18 cellular contexts compared by ENCODE assay signal in the genomic region with DNA sequence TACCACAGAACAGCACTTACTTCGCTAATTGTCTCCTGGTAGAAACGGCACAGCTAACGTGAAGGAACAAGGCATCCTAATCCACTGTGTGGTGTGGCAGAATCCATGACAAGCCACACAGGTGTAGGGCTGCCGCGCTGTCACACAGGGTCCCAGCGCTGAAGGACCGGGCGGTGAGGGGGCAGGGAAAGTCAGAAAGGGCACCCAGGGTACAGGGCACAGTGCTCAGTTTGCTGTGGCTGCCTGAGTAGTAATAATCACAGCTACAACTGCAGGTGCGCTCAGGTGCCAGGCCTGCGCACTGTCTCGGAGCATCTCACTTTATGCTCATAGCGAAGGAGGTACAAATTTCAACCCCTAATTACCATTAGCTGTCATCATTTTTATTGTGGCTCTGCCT. TPM values are rescaled to one million over a fixed set of nuclear protein-coding genes. Genes with fewer than 3 reads are reported as not detected.
DNase-seq lines count a peak whose midpoint lies in the region; ATAC-seq, FAIRE-seq and TF ChIP-seq lines count a peak whose summit lies in the region.
"Had no signal": no experiment of that assay in that cellular context is flagged by ENCODE, and none has a peak within 500 bp of the region (broad histone marks: within the 10 kb centered on the region; RNA-seq: fewer than 3 reads in every experiment).

No MANE protein-coding gene starts in this region.

- CTCF ChIA-PET in activated naive CD4-positive, alpha-beta T cell treated with anti-CD3 and anti-CD28 coated beads, Interleukin-2, amount 10 ng/mL, durations not matched to agents 7 days and 5 days (lab: Charles Lee), result interaction anchor here (1.3 to 1.7 kb wide), 2 partner anchors 8 to 14 kb away, joined by 5 read pairs; no protein-coding TSS in a partner anchor

- in situ Hi-C loops in gastrocnemius medialis (cut with MboI; ENCODE audit: low sequenced_read_pairs in 4 of 4), result no loop called here

- DNase-seq in activated naive CD4-positive, alpha-beta T cell treated with anti-CD3 and anti-CD28 coated beads, Interleukin-2, amount 10 ng/mL, durations not matched to agents 7 days and 5 days, result no peak
- DNase-seq in activated naive CD4-positive, alpha-beta T cell (lab: John Stamatoyannopoulos, UW), result no peak
- DNase-seq in activated naive CD8-positive, alpha-beta T cell treated with anti-CD3 and anti-CD28 coated beads for 36 hours, result no peak
- DNase-seq in stimulated activated effector memory CD8-positive, alpha-beta T cell treated with anti-CD3 and anti-CD28 coated beads, Interleukin-12 subunit alpha, Interleukin-12 subunit beta, amount 100 ng/mL, for 72 hours (ENCODE audit: low spot score in 2 of 2), result no peak
- DNase-seq in small intestine (no peak), NCI-H748 treated with DMSO at 0.1 percent for 48 hours (lab: John Stamatoyannopoulos, UW) (no peak), gastrocnemius medialis (no peak)
- DNase-seq: dermis blood vessel endothelial cell, GDM1, GOT3, left lung, NCI-H1105, NCI-H2171 treated with DMSO at 0.1 percent for 48 hours, NCI-H82 had no signal

- peaks cover 23% of the 10 kb centered on the region; the same call in 1 of the 2 replicates for H3F3A ChIP-seq in Loucy (ENCODE audit: low read depth)

- peak overlapping the region; percentile 96 for H3K27ac Mint-ChIP-seq in activated naive CD4-positive, alpha-beta T cell treated with anti-CD3 and anti-CD28 coated beads, Interleukin-2, amount 10 ng/mL, durations not matched to agents 7 days and 5 days
- peak overlapping the region; percentile 97 for H3K27ac Mint-ChIP-seq in activated naive CD8-positive, alpha-beta T cell treated with anti-CD3 and anti-CD28 coated beads for 36 hours
- H3K27ac Mint-ChIP-seq in stimulated activated effector memory CD8-positive, alpha-beta T cell treated with anti-CD3 and anti-CD28 coated beads, Interleukin-12 subunit alpha, Interleukin-12 subunit beta, amount 100 ng/mL, for 72 hours, result peak overlapping the region; percentile 96

- no peak overlapping the region for H2AFZ ChIP-seq in Loucy (ENCODE audit: low read length)

- no peaks in the 10 kb centered on the region for H3K27me3 Mint-ChIP-seq in activated naive CD4-positive, alpha-beta T cell treated with anti-CD3 and anti-CD28 coated beads, Interleukin-2, amount 10 ng/mL, durations not matched to agents 7 days and 5 days
- H3K27me3 Mint-ChIP-seq in activated naive CD8-positive, alpha-beta T cell treated with anti-CD3 and anti-CD28 coated beads for 36 hours, result no peaks in the 10 kb centered on the region

- H3K4me3 ChIP-seq in Loucy (ENCODE audit: low read length, poor library complexity, severe bottlenecking) (no peak overlapping the region), small intestine (ENCODE audit: low read depth in 1 of 2, low read length in 2 of 2) (no peak overlapping the region), gastrocnemius medialis (no peak overlapping the region)
- H3K4me3 ChIP-seq: breast epithelium, left lung had no signal

- H3K4me2 ChIP-seq in Loucy (ENCODE audit: low read depth, low read length, poor library complexity, severe bottlenecking), result peak overlapping the region; percentile 78
- H3K4me2 ChIP-seq: KMS-11 had no signal

- H3K4me1 Mint-ChIP-seq in activated naive CD4-positive, alpha-beta T cell treated with anti-CD3 and anti-CD28 coated beads, Interleukin-2, amount 10 ng/mL, durations not matched to agents 7 days and 5 days, result peaks cover 89% of the 10 kb centered on the region
- peaks cover 85% of the 10 kb centered on the region for H3K4me1 Mint-ChIP-seq in activated naive CD8-positive, alpha-beta T cell treated with anti-CD3 and anti-CD28 coated beads for 36 hours
- peaks cover 82% of the 10 kb centered on the region for H3K4me1 Mint-ChIP-seq in stimulated activated effector memory CD8-positive, alpha-beta T cell treated with anti-CD3 and anti-CD28 coated beads, Interleukin-12 subunit alpha, Interleukin-12 subunit beta, amount 100 ng/mL, for 72 hours

- peaks cover 35% of the 10 kb centered on the region for H3K36me3 Mint-ChIP-seq in activated naive CD4-positive, alpha-beta T cell treated with anti-CD3 and anti-CD28 coated beads, Interleukin-2, amount 10 ng/mL, durations not matched to agents 7 days and 5 days
- H3K36me3 Mint-ChIP-seq in activated naive CD8-positive, alpha-beta T cell treated with anti-CD3 and anti-CD28 coated beads for 36 hours, result peaks cover 12% of the 10 kb centered on the region
- H3K36me3 Mint-ChIP-seq in stimulated activated effector memory CD8-positive, alpha-beta T cell treated with anti-CD3 and anti-CD28 coated beads, Interleukin-12 subunit alpha, Interleukin-12 subunit beta, amount 100 ng/mL, for 72 hours, result peaks cover 26% of the 10 kb centered on the region

- intact Hi-C loops in gastrocnemius medialis (cut with DNase I; ENCODE audit: low total_unique reads), result no loop called here

- 92 to 94% (median 94%) methylated on average over 12 of the region's 12 CpGs for WGBS in small intestine, 3 donors

- H4K20me1 ChIP-seq in Loucy (ENCODE audit: insufficient read depth, low read length, poor library complexity, severe bottlenecking), result no peaks in the 10 kb centered on the region

- H3K79me2 ChIP-seq in Loucy (ENCODE audit: insufficient read depth, low read length), result peaks cover 6% of the 10 kb centered on the region; the same call in 1 of the 2 replicates

- H3K4me1 ChIP-seq in Loucy (ENCODE audit: insufficient read depth, low read length, poor library complexity, severe bottlenecking) (peaks cover 79% of the 10 kb centered on the region), small intestine (ENCODE audit: control insufficient read depth in 2 of 2, insufficient read depth in 1 of 2, low read depth in 1 of 2, low read length in 1 of 2) (no peaks in the 10 kb centered on the region), gastrocnemius medialis (peaks cover 11 to 27% of the 10 kb centered on the region in 2 donors)
- H3K4me1 ChIP-seq: breast epithelium had no signal

- H3K36me3 ChIP-seq in Loucy (ENCODE audit: insufficient read depth, low read length) (no peaks in the 10 kb centered on the region), small intestine (ENCODE audit: control insufficient read depth in 2 of 2, insufficient read depth in 2 of 2, low read length in 2 of 2) (no peaks in the 10 kb centered on the region), gastrocnemius medialis (no peaks in the 10 kb centered on the region)
- H3K36me3 ChIP-seq: breast epithelium, left lung had no signal

- peak overlapping the region; percentile 86 for H3K4me3 Mint-ChIP-seq in activated naive CD4-positive, alpha-beta T cell treated with anti-CD3 and anti-CD28 coated beads, Interleukin-2, amount 10 ng/mL, durations not matched to agents 7 days and 5 days
- peak overlapping the region; percentile 82 for H3K4me3 Mint-ChIP-seq in activated naive CD8-positive, alpha-beta T cell treated with anti-CD3 and anti-CD28 coated beads for 36 hours
- H3K4me3 Mint-ChIP-seq in stimulated activated effector memory CD8-positive, alpha-beta T cell treated with anti-CD3 and anti-CD28 coated beads, Interleukin-12 subunit alpha, Interleukin-12 subunit beta, amount 100 ng/mL, for 72 hours, result peak overlapping the region; percentile 76

- TF ChIP-seq CTCF in Loucy (conservative IDR thresholded peaks at IDR 0.05; ENCODE audit: low read length) (no peak), gastrocnemius medialis (IDR thresholded peaks at IDR 0.05 in 4 of 5, conservative IDR thresholded peaks at IDR 0.05 in 1 of 5) (no peak)

- H3K27ac ChIP-seq in small intestine (ENCODE audit: low read depth in 1 of 2, low read length in 1 of 2), result no peak overlapping the region
- H3K27ac ChIP-seq in gastrocnemius medialis, result no peak overlapping the region
- H3K27ac ChIP-seq: breast epithelium, KMS-11, left lung had no signal

- no peak for TF ChIP-seq POLR2A in gastrocnemius medialis (IDR thresholded peaks at IDR 0.05)

- no peak for ATAC-seq in stimulated activated effector memory CD8-positive, alpha-beta T cell treated with anti-CD3 and anti-CD28 coated beads, Interleukin-12 subunit alpha, Interleukin-12 subunit beta, amount 100 ng/mL, for 72 hours
- no peak for ATAC-seq in gastrocnemius medialis
- ATAC-seq: esophagus mucosa, left lung had no signal

- peak overlapping the region; percentile 72 for H3K9ac ChIP-seq in Loucy (ENCODE audit: low read depth, low read length, poor library complexity, severe bottlenecking)
- H3K9ac ChIP-seq: KMS-11 had no signal

- H3K9me3 ChIP-seq in Loucy (ENCODE audit: insufficient read depth, low read depth, low read length) (no peaks in the 10 kb centered on the region), small intestine (ENCODE audit: control insufficient read depth, low read depth) (no peaks in the 10 kb centered on the region), gastrocnemius medialis (no peaks in the 10 kb centered on the region)
- H3K9me3 ChIP-seq: breast epithelium, left lung had no signal

- H3K9me2 ChIP-seq in Loucy (replicated peaks; ENCODE audit: low read depth, low read length), result no peaks in the 10 kb centered on the region

- H3K27me3 ChIP-seq in Loucy (ENCODE audit: insufficient read depth, low read length, poor library complexity, severe bottlenecking), result no peaks in the 10 kb centered on the region
- H3K27me3 ChIP-seq in small intestine (ENCODE audit: control insufficient read depth in 2 of 2, insufficient read depth in 2 of 2, low read length in 2 of 2), result no peaks in the 10 kb centered on the region
- H3K27me3 ChIP-seq in gastrocnemius medialis, result no peaks in the 10 kb centered on the region
- H3K27me3 ChIP-seq: breast epithelium, left lung had no signal

- FAIRE-seq in small intestine (lab: Jason Lieb, UNC), result no peak

- H3K9me3 Mint-ChIP-seq in activated naive CD4-positive, alpha-beta T cell treated with anti-CD3 and anti-CD28 coated beads, Interleukin-2, amount 10 ng/mL, durations not matched to agents 7 days and 5 days, result no peaks in the 10 kb centered on the region
- peaks cover 2% of the 10 kb centered on the region for H3K9me3 Mint-ChIP-seq in activated naive CD8-positive, alpha-beta T cell treated with anti-CD3 and anti-CD28 coated beads for 36 hours
- H3K9me3 Mint-ChIP-seq in stimulated activated effector memory CD8-positive, alpha-beta T cell treated with anti-CD3 and anti-CD28 coated beads, Interleukin-12 subunit alpha, Interleukin-12 subunit beta, amount 100 ng/mL, for 72 hours, result no peaks in the 10 kb centered on the region

RNA-seq across cellular contexts. Expression of gene CAB39, which starts 55.2 kb away (rescaled TPM):
- 100 to 1,000 TPM; 119 to 122 TPM for total RNA-seq in activated naive CD8-positive, alpha-beta T cell treated with anti-CD3 and anti-CD28 coated beads for 36 hours
- 10 to 100 TPM; 38.2 to 59.7 (median 53.2) TPM for polyA plus RNA-seq in small intestine
- total RNA-seq in gastrocnemius medialis, result 100 to 1,000 TPM in 3 of 4 donors, 10 to 100 TPM in 1; 93.9 to 211 (median 133) TPM
